ENCODE assay signal across 14 cellular contexts in genomic region chr2:18971069-18971378, GRCh38.
DNase-seq lines count a peak whose midpoint lies in the region; FAIRE-seq and TF ChIP-seq lines count a peak whose summit lies in the region.
"Had no signal": no experiment of that assay in that cellular context is flagged by ENCODE, and none has a peak within 500 bp of the region (broad histone marks: within the 10 kb centered on the region; RNA-seq: fewer than 3 reads in every experiment).

No MANE protein-coding gene starts in this region.

- CTCF ChIA-PET in SK-N-SH (lab: Yijun Ruan, JAX): no interaction called here

- no peaks in the 10 kb centered on the region for H3K79me2 ChIP-seq in SK-N-SH (ENCODE audit: insufficient read depth)

- POLR2A ChIA-PET in SK-N-SH (lab: Yijun Ruan, JAX): no interaction called here

- H3K9me3 ChIP-seq in SK-N-SH: no peaks in the 10 kb centered on the region
- H3K9me3 ChIP-seq: BLaER1 had no signal

- H3K4me1 ChIP-seq in SK-N-SH (ENCODE audit: control insufficient read depth in 1 of 2, insufficient read depth in 2 of 2, low read depth in 1 of 2, low read length in 1 of 2): peaks cover 0 to 8% of the 10 kb centered on the region in 2 experiments

- H3K27ac ChIP-seq in VCaP (peak overlapping the region; percentile 56), SK-N-SH (ENCODE audit: low read depth in 2 of 2, low read length in 1 of 2) (no peak overlapping the region)
- H3K27ac ChIP-seq: BLaER1, GM23248 had no signal

- FAIRE-seq in H54 (lab: Jason Lieb, UNC): peak; percentile 15
- FAIRE-seq: GM12892, GM18507, HTR-8/SVneo had no signal

- peaks cover 9% of the 10 kb centered on the region for H3F3A ChIP-seq in SK-N-SH (replicated peaks; ENCODE audit: insufficient read depth)

- no peak for TF ChIP-seq POLR2A in H54 (IDR thresholded peaks at IDR 0.05; ENCODE audit: low read depth, low read length)

- no peak overlapping the region for H3K4me2 ChIP-seq in SK-N-SH
- H3K4me2 ChIP-seq: BLaER1 had no signal

- no peaks in the 10 kb centered on the region for H3K9me2 ChIP-seq in SK-N-SH

- no peak overlapping the region for H3K9ac ChIP-seq in SK-N-SH
- H3K9ac ChIP-seq: BLaER1, GM23248 had no signal

- H3K36me3 ChIP-seq in SK-N-SH (replicated peaks in 1 of 2; ENCODE audit: control insufficient read depth in 1 of 2, insufficient read depth in 2 of 2, low read length in 1 of 2): no peaks in the 10 kb centered on the region
- H3K36me3 ChIP-seq: BLaER1 had no signal

- TF ChIP-seq EP300 in SK-N-SH (IDR thresholded peaks at IDR 0.05; ENCODE audit: borderline replicate concordance in 1 of 2, low read depth in 1 of 2, low read length in 1 of 2): no peak

- DNase-seq in H54 (ENCODE audit: insufficient read length, low spot score) (no peak), NCI-H82 (lab: John Stamatoyannopoulos, UW) (peak; percentile 94), NOMO-1 treated with DMSO at 0.1 percent for 48 hours (lab: John Stamatoyannopoulos, UW; ENCODE audit: unreplicated experiment) (no peak), SK-N-SH (no peak)
- no peak for DNase-seq in stimulated activated CD4-positive, alpha-beta T cell treated with anti-CD3 and anti-CD28 coated beads, Interleukin-2, amount 100 ng/mL, for 48 hours
- DNase-seq: CD4-positive, alpha-beta memory T cell; DMS79; GDM1 had no signal

- no peak for TF ChIP-seq CTCF in VCaP (conservative IDR thresholded peaks at IDR 0.05)
- TF ChIP-seq CTCF in SK-N-SH (IDR thresholded peaks at IDR 0.05): no peak

- WGBS in SK-N-SH (ENCODE audit: low lambda C conversion rate): 86% methylated on average over 3 of the region's 3 CpGs

- H4K20me1 ChIP-seq in SK-N-SH (ENCODE audit: insufficient read depth): no peaks in the 10 kb centered on the region
- H4K20me1 ChIP-seq: BLaER1 had no signal

- no peak overlapping the region for H2AFZ ChIP-seq in SK-N-SH (ENCODE audit: low read depth)
- H2AFZ ChIP-seq: GM23248 had no signal

- TF ChIP-seq RAD21 in SK-N-SH (IDR thresholded peaks at IDR 0.05; ENCODE audit: low read length): no peak

- H3K4me3 ChIP-seq in SK-N-SH (ENCODE audit: low read depth in 2 of 2, low read length in 1 of 2): no peak overlapping the region
- H3K4me3 ChIP-seq: BLaER1, GM23248 had no signal

- H3K27me3 ChIP-seq in SK-N-SH (ENCODE audit: insufficient read depth): no peaks in the 10 kb centered on the region
- H3K27me3 ChIP-seq: BLaER1 had no signal

TF ChIP-seq in SK-N-SH, 30 proteins besides CTCF, POLR2A, EP300 and RAD21:
- TF ChIP-seq JUND (IDR thresholded peaks at IDR 0.05) (no peak), FOXJ3 (CRISPR knock-in tag; IDR thresholded peaks at IDR 0.05) (no peak), FOSL2 (IDR thresholded peaks at IDR 0.05; ENCODE audit: borderline replicate concordance, low read depth) (no peak), ZBTB33 (IDR thresholded peaks at IDR 0.05; ENCODE audit: borderline replicate concordance, low read depth) (no peak), YY1 (IDR thresholded peaks at IDR 0.05; ENCODE audit: low read depth) (no peak)
